ENCODE assay signal across 31 cellular contexts in genomic region chr7:158055726-158056510, GRCh38.
"Had no signal": no experiment of that assay in that cellular context is flagged by ENCODE, and none has a peak within 500 bp of the region (broad histone marks: within the 10 kb centered on the region; RNA-seq: fewer than 3 reads in every experiment).

No MANE protein-coding gene starts in this region.

- H3K27ac Mint-ChIP-seq: activated B cell treated with CpG ODN at 0.5 μM for 24 hours; activated CD4-positive, alpha-beta memory T cell treated with anti-CD3 and anti-CD28 coated beads, Interleukin-2, amount 10 ng/mL, durations not matched to agents 7 days and 5 days; activated CD8-positive, alpha-beta memory T cell treated with anti-CD3 and anti-CD28 coated beads, Interleukin-2, amount 10 ng/mL, durations not matched to agents 7 days and 5 days; activated naive CD4-positive, alpha-beta T cell treated with anti-CD3 and anti-CD28 coated beads, Interleukin-2, amount 50 U/mL, for 24 hours; activated naive CD8-positive, alpha-beta T cell treated with anti-CD3 and anti-CD28 coated beads, Interleukin-2, amount 10 ng/mL, durations not matched to agents 7 days and 5 days; activated T-helper 2 cell treated with anti-CD3 and anti-CD28 coated beads, Interferon-gamma antibody, Interleukin-2, Interleukin-4, amounts not matched to agents 10 μg/mL and 5 μg/mL and 100 μg/mL, durations not matched to agents 14 hours and 24 hours and 36 hours; T-cell had no signal

- H3K4me3 ChIP-seq: ascending aorta, cardiac muscle cell, K562 had no signal

- H3K27me3 Mint-ChIP-seq: activated B cell treated with CpG ODN at 0.5 μM for 24 hours; activated CD4-positive, alpha-beta memory T cell treated with anti-CD3 and anti-CD28 coated beads, Interleukin-2, amount 10 ng/mL, durations not matched to agents 7 days and 5 days; activated CD8-positive, alpha-beta memory T cell treated with anti-CD3 and anti-CD28 coated beads, Interleukin-2, amount 10 ng/mL, durations not matched to agents 7 days and 5 days; activated naive CD4-positive, alpha-beta T cell treated with anti-CD3 and anti-CD28 coated beads, Interleukin-2, amount 50 U/mL, for 24 hours; activated naive CD8-positive, alpha-beta T cell treated with anti-CD3 and anti-CD28 coated beads, Interleukin-2, amount 10 ng/mL, durations not matched to agents 7 days and 5 days; T-cell had no signal

- H3K4me1 ChIP-seq: ascending aorta had no signal

- DNase-seq: activated B cell treated with CpG ODN at 0.5 μM for 24 hours; activated CD4-positive, alpha-beta memory T cell treated with anti-CD3 and anti-CD28 coated beads, Interleukin-2, amount 10 ng/mL, durations not matched to agents 7 days and 5 days; activated CD4-positive, alpha-beta T cell treated with anti-CD3 and anti-CD28 coated beads for 48 hours; activated CD4-positive, CD25-positive, alpha-beta regulatory T cell treated with anti-CD3 and anti-CD28 coated beads, Interleukin-2, amount 50 U/mL, for 72 hours; activated CD8-positive, alpha-beta memory T cell treated with anti-CD3 and anti-CD28 coated beads for 24 hours; activated CD8-positive, alpha-beta memory T cell treated with anti-CD3 and anti-CD28 coated beads, Interleukin-2, amount 10 ng/mL, durations not matched to agents 7 days and 5 days; activated CD8-positive, alpha-beta memory T cell treated with anti-CD3 and anti-CD28 coated beads, Interleukin-2, amount 50 U/mL, for 48 hours; activated gamma-delta T cell; activated naive CD4-positive, alpha-beta T cell treated with Interleukin-2 at 50 U/mL for 16 hours; activated naive CD8-positive, alpha-beta T cell treated with anti-CD3 and anti-CD28 coated beads, Interleukin-2, amount 10 ng/mL, durations not matched to agents 7 days and 5 days; IMR-90; NCI-H1105; NCI-H1417 treated with DMSO at 0.1 percent for 48 hours; NCI-H187 treated with DMSO at 0.1 percent for 48 hours; NCI-H2171 treated with DMSO at 0.1 percent for 48 hours; NCI-H2227 treated with DMSO at 0.1 percent for 48 hours; NCI-H446; NCI-H510A treated with DMSO at 0.1 percent for 48 hours; NCI-H774; SIG-M5; T-cell; T-helper 2 cell; T-helper 9 cell had no signal

- H3K27me3 ChIP-seq: ascending aorta, cardiac muscle cell had no signal

- H3K4me3 Mint-ChIP-seq: activated B cell treated with CpG ODN at 0.5 μM for 24 hours; activated CD4-positive, alpha-beta memory T cell treated with anti-CD3 and anti-CD28 coated beads, Interleukin-2, amount 10 ng/mL, durations not matched to agents 7 days and 5 days; activated CD8-positive, alpha-beta memory T cell treated with anti-CD3 and anti-CD28 coated beads, Interleukin-2, amount 10 ng/mL, durations not matched to agents 7 days and 5 days; activated naive CD4-positive, alpha-beta T cell treated with anti-CD3 and anti-CD28 coated beads, Interleukin-2, amount 50 U/mL, for 24 hours; activated naive CD8-positive, alpha-beta T cell treated with anti-CD3 and anti-CD28 coated beads, Interleukin-2, amount 10 ng/mL, durations not matched to agents 7 days and 5 days; T-cell had no signal

- H3K9me3 ChIP-seq: ascending aorta had no signal

- H3K4me1 Mint-ChIP-seq: activated B cell treated with CpG ODN at 0.5 μM for 24 hours; activated CD4-positive, alpha-beta memory T cell treated with anti-CD3 and anti-CD28 coated beads, Interleukin-2, amount 10 ng/mL, durations not matched to agents 7 days and 5 days; activated CD8-positive, alpha-beta memory T cell treated with anti-CD3 and anti-CD28 coated beads, Interleukin-2, amount 10 ng/mL, durations not matched to agents 7 days and 5 days; activated naive CD4-positive, alpha-beta T cell treated with anti-CD3 and anti-CD28 coated beads, Interleukin-2, amount 50 U/mL, for 24 hours; activated naive CD8-positive, alpha-beta T cell treated with anti-CD3 and anti-CD28 coated beads, Interleukin-2, amount 10 ng/mL, durations not matched to agents 7 days and 5 days; T-cell had no signal

- H3K36me3 ChIP-seq: ascending aorta, cardiac muscle cell had no signal

- H3K36me3 Mint-ChIP-seq: activated CD8-positive, alpha-beta memory T cell treated with anti-CD3 and anti-CD28 coated beads, Interleukin-2, amount 10 ng/mL, durations not matched to agents 7 days and 5 days; activated naive CD4-positive, alpha-beta T cell treated with anti-CD3 and anti-CD28 coated beads, Interleukin-2, amount 50 U/mL, for 24 hours; activated naive CD8-positive, alpha-beta T cell treated with anti-CD3 and anti-CD28 coated beads, Interleukin-2, amount 10 ng/mL, durations not matched to agents 7 days and 5 days; T-cell had no signal

- H3K27ac ChIP-seq: ascending aorta, cardiac muscle cell, VCaP had no signal

- ATAC-seq: activated CD8-positive, alpha-beta memory T cell treated with anti-CD3 and anti-CD28 coated beads, Interleukin-2, amount 10 ng/mL, durations not matched to agents 7 days and 5 days; Panc1; SK-N-SH treated with all-trans-retinoic acid at 6 μM for 48 hours; T-cell had no signal

- H3K9me3 Mint-ChIP-seq: activated naive CD4-positive, alpha-beta T cell treated with anti-CD3 and anti-CD28 coated beads, Interleukin-2, amount 50 U/mL, for 24 hours; activated naive CD8-positive, alpha-beta T cell treated with anti-CD3 and anti-CD28 coated beads, Interleukin-2, amount 10 ng/mL, durations not matched to agents 7 days and 5 days; T-cell had no signal
